8 cellular contexts compared by ENCODE assay signal in genomic region chr17:32503251-32504165, GRCh38. TPM values are rescaled to one million over a fixed set of nuclear protein-coding genes. Genes with fewer than 3 reads are reported as not detected.
DNase-seq lines count a peak whose midpoint lies in the region; ATAC-seq lines count a peak whose summit lies in the region.
"Had no signal": no experiment of that assay in that cellular context is flagged by ENCODE, and none has a peak within 500 bp of the region (broad histone marks: within the 10 kb centered on the region; RNA-seq: fewer than 3 reads in every experiment).

No MANE protein-coding gene starts in this region.

- no peak overlapping the region for H2BK120ac ChIP-seq in neuronal stem cell (ENCODE audit: low read depth, low read length)

- H3K9me3 ChIP-seq in neuronal stem cell (replicated peaks in 1 of 2; ENCODE audit: control insufficient read depth in 2 of 2, insufficient read depth in 1 of 2, low read depth in 1 of 2, low read length in 2 of 2): peaks cover 0 to 17% of the 10 kb centered on the region in 2 donors

- intact Hi-C loops in activated naive CD4-positive, alpha-beta T cell treated with anti-CD3 and anti-CD28 coated beads for 36 hours (cut with micrococcal nuclease): loop anchor here (1.0 kb wide), 4 partner anchors 12 to 61 kb away; no protein-coding TSS in a partner anchor

- no peaks in the 10 kb centered on the region for H3K9me3 Mint-ChIP-seq in activated naive CD4-positive, alpha-beta T cell treated with anti-CD3 and anti-CD28 coated beads for 36 hours

- H3K9ac ChIP-seq in neuronal stem cell (ENCODE audit: low read depth, low read length, poor library complexity): peak overlapping the region; percentile 15

- H3K27ac ChIP-seq in neuronal stem cell (replicated peaks; ENCODE audit: low read length): no peak overlapping the region
- H3K27ac ChIP-seq: VCaP had no signal

- no peak overlapping the region for H3K14ac ChIP-seq in neuronal stem cell (ENCODE audit: low read length)

- no peak overlapping the region for H3K18ac ChIP-seq in neuronal stem cell (ENCODE audit: low read length)

- no CpG with 5 or more reads among the region's 7 CpGs for WGBS in neuronal stem cell (ENCODE audit: extremely low coverage in 2 of 2, insufficient read length in 2 of 2, insufficient replicate concordance in 1 of 2), 2 donors

- peak overlapping the region; percentile 47 for H3K4me3 Mint-ChIP-seq in activated naive CD4-positive, alpha-beta T cell treated with anti-CD3 and anti-CD28 coated beads for 36 hours

- no peak overlapping the region for H2BK15ac ChIP-seq in neuronal stem cell (ENCODE audit: low read length)

- no peak overlapping the region for H3K23ac ChIP-seq in neuronal stem cell (ENCODE audit: low read depth, low read length, poor library complexity)

- H2BK12ac ChIP-seq in neuronal stem cell (ENCODE audit: low read length): no peak overlapping the region

- peak; percentile 91 for ATAC-seq in GM18517 (IDR thresholded peaks at IDR 0.05; ENCODE audit: unreplicated experiment)
- ATAC-seq in GM21576 (IDR thresholded peaks at IDR 0.05; ENCODE audit: unreplicated experiment): peak; percentile 88

- no peak overlapping the region for H3K4me3 ChIP-seq in neuronal stem cell (ENCODE audit: low read length in 2 of 2)

- DNase-seq in HT1080 (ENCODE audit: low read depth) (peak; percentile 39), neuronal stem cell (ENCODE audit: low spot score) (no peak), nucleus accumbens (lab: John Stamatoyannopoulos, UW) (no peak), AG08396 (ENCODE audit: low spot score) (no peak)
- peak; percentile 83 for DNase-seq in activated naive CD4-positive, alpha-beta T cell treated with anti-CD3 and anti-CD28 coated beads for 36 hours

- peak overlapping the region; percentile 97 for H3K27ac Mint-ChIP-seq in activated naive CD4-positive, alpha-beta T cell treated with anti-CD3 and anti-CD28 coated beads for 36 hours

- H3K4me1 Mint-ChIP-seq in activated naive CD4-positive, alpha-beta T cell treated with anti-CD3 and anti-CD28 coated beads for 36 hours (ENCODE audit: low read depth): peaks cover 76% of the 10 kb centered on the region

- no peak overlapping the region for H3K4ac ChIP-seq in neuronal stem cell (ENCODE audit: low read length)

- no peak overlapping the region for H2BK5ac ChIP-seq in neuronal stem cell (ENCODE audit: low read length)

- peaks cover 2% of the 10 kb centered on the region for H3K36me3 Mint-ChIP-seq in activated naive CD4-positive, alpha-beta T cell treated with anti-CD3 and anti-CD28 coated beads for 36 hours (ENCODE audit: low read depth)

- H3K36me3 ChIP-seq in neuronal stem cell (replicated peaks in 1 of 2; ENCODE audit: control insufficient read depth in 2 of 2, insufficient read depth in 2 of 2, low read length in 2 of 2): no peaks in the 10 kb centered on the region

- H2AK5ac ChIP-seq in neuronal stem cell (ENCODE audit: low read depth, low read length): peak overlapping the region; percentile 29

- H3K79me1 ChIP-seq in neuronal stem cell (ENCODE audit: low read depth, low read length): no peaks in the 10 kb centered on the region

- H3K4me1 ChIP-seq in neuronal stem cell (ENCODE audit: control insufficient read depth in 2 of 2, insufficient read depth in 1 of 2, low read depth in 1 of 2, low read length in 2 of 2): peaks cover 3 to 15% of the 10 kb centered on the region in 2 donors

- peak overlapping the region; percentile 58 for H4K8ac ChIP-seq in neuronal stem cell (ENCODE audit: low read depth, low read length)

- no peak overlapping the region for H2AFZ ChIP-seq in neuronal stem cell (ENCODE audit: low read length)

- CTCF ChIA-PET in activated naive CD4-positive, alpha-beta T cell treated with anti-CD3 and anti-CD28 coated beads for 36 hours (lab: Charles Lee): interaction anchor here (1.0 to 1.1 kb wide), 3 partner anchors 12 to 19 kb away, joined by 3 to 4 read pairs (median 3); no protein-coding TSS in a partner anchor

- no peak overlapping the region for H4K91ac ChIP-seq in neuronal stem cell (ENCODE audit: low read depth, low read length, poor library complexity)

- H3K27me3 ChIP-seq in neuronal stem cell (ENCODE audit: control insufficient read depth in 3 of 3, insufficient read depth in 3 of 3, low read depth in 1 of 3, low read length in 3 of 3): no peaks in the 10 kb centered on the region

- no peaks in the 10 kb centered on the region for H3K27me3 Mint-ChIP-seq in activated naive CD4-positive, alpha-beta T cell treated with anti-CD3 and anti-CD28 coated beads for 36 hours (ENCODE audit: low read depth)

- no peak overlapping the region for H3K4me2 ChIP-seq in neuronal stem cell (ENCODE audit: insufficient read depth, low read length, poor library complexity, severe bottlenecking)

RNA-seq across cellular contexts. Expression of gene CDK5R1, which starts 16.7 kb away (rescaled TPM):
- total RNA-seq in HT1080 (2014; rRNA removed; shearing (Covaris generic)): 2.8 and 3.5 TPM in 2 replicates
- polyA plus RNA-seq in HT1080 (2015; cell fraction: cytosol; rRNA removed): 2.0 and 2.4 TPM in 2 replicates
- 2.8 and 3.2 TPM in 2 replicates for polyA plus RNA-seq in HT1080 (2015; cell fraction: nucleus; rRNA removed)
- 10 to 100 TPM; 50.6 to 52.1 TPM for total RNA-seq in activated naive CD4-positive, alpha-beta T cell treated with anti-CD3 and anti-CD28 coated beads for 36 hours
- 5.4 TPM for polyA plus RNA-seq in neuronal stem cell (2013, experiment 1 of 2)
- 5.2 TPM for polyA plus RNA-seq in neuronal stem cell (2013, experiment 2 of 2)

RNA-seq across cellular contexts. Expression of gene PSMD11, which starts 59.2 kb away (rescaled TPM):
- total RNA-seq in HT1080 (2014; rRNA removed; shearing (Covaris generic)): 117 and 157 TPM in 2 replicates
- polyA plus RNA-seq in HT1080 (2015; cell fraction: cytosol; rRNA removed): 106 and 118 TPM in 2 replicates
- polyA plus RNA-seq in HT1080 (2015; cell fraction: nucleus; rRNA removed): 137 and 142 TPM in 2 replicates
- total RNA-seq in activated naive CD4-positive, alpha-beta T cell treated with anti-CD3 and anti-CD28 coated beads for 36 hours: 100 to 1,000 TPM; 132 to 145 TPM
- 111 TPM for polyA plus RNA-seq in neuronal stem cell (2013, experiment 1 of 2)
- 121 TPM for polyA plus RNA-seq in neuronal stem cell (2013, experiment 2 of 2)

Comparison
In these comparisons a context has a peak if more than half of its experiments do, and no peak if none do; other contexts are left out.
1. DNase-seq: peak in HT1080 (single experiment) and activated naive CD4-positive, alpha-beta T cell treated with anti-CD3 and anti-CD28 coated beads for 36 hours (single experiment); none in neuronal stem cell (single experiment), nucleus accumbens (0 of 56) and AG08396 (single experiment).
2. RNA of gene CDK5R1, which starts 16.7 kb away (total RNA-seq): 50.6 to 52.1 TPM in activated naive CD4-positive, alpha-beta T cell treated with anti-CD3 and anti-CD28 coated beads for 36 hours; 2.8 to 3.5 TPM in HT1080; every median in the first group is over 10 times any median in the second.